Comparison of ENCODE assay signal across 23 cellular contexts in genomic region chr3:67459796-67460195, GRCh38.
"Had no signal": no experiment of that assay in that cellular context is flagged by ENCODE, and none has a peak within 500 bp of the region (broad histone marks: within the 10 kb centered on the region; RNA-seq: fewer than 3 reads in every experiment).

No MANE protein-coding gene starts in this region.

- H3K27ac Mint-ChIP-seq: naive B cell; natural killer cell treated with Interleukin-12 subunit alpha and Interleukin-12 subunit beta and Interleukin-15 and Interleukin-18, amount 100 ng/mL, for 72 hours; stimulated activated naive B cell treated with anti-CD40 and anti-IgM and Interleukin-4, amounts not matched to agents 10 μg/mL and 1 μg/mL and 100 μg/mL, for 72 hours; stimulated activated naive CD8-positive, alpha-beta T cell treated with anti-CD3 and anti-CD28 coated beads, Interleukin-15, Interleukin-2, amounts not matched to agents 100 ng/mL and 50 ng/mL, for 24 hours had no signal

- ATAC-seq: left ventricle myocardium superior; lower lobe of right lung; mucosa of descending colon; natural killer cell treated with Interleukin-12 subunit alpha and Interleukin-12 subunit beta and Interleukin-15 and Interleukin-18, amount 100 ng/mL, for 72 hours; right lobe of liver; stimulated activated naive B cell treated with anti-CD40 and anti-IgM and Interleukin-4, amounts not matched to agents 10 μg/mL and 1 μg/mL and 100 μg/mL, for 72 hours; upper lobe of right lung had no signal

- H3K27me3 Mint-ChIP-seq: naive B cell; natural killer cell treated with Interleukin-12 subunit alpha and Interleukin-12 subunit beta and Interleukin-15 and Interleukin-18, amount 100 ng/mL, for 72 hours; progenitor cell of endocrine pancreas; stimulated activated naive B cell treated with anti-CD40 and anti-IgM and Interleukin-4, amounts not matched to agents 10 μg/mL and 1 μg/mL and 100 μg/mL, for 72 hours; stimulated activated naive CD8-positive, alpha-beta T cell treated with anti-CD3 and anti-CD28 coated beads, Interleukin-15, Interleukin-2, amounts not matched to agents 100 ng/mL and 50 ng/mL, for 24 hours had no signal

- H3K27me3 ChIP-seq: dorsolateral prefrontal cortex, neutrophil, right lobe of liver, tibial nerve, upper lobe of right lung, uterus had no signal

- H3K4me3 Mint-ChIP-seq: immature natural killer cell; naive B cell; natural killer cell treated with Interleukin-12 subunit alpha and Interleukin-12 subunit beta and Interleukin-15 and Interleukin-18, amount 100 ng/mL, for 72 hours; neural crest cell; stimulated activated naive B cell treated with anti-CD40 and anti-IgM and Interleukin-4, amounts not matched to agents 10 μg/mL and 1 μg/mL and 100 μg/mL, for 72 hours; stimulated activated naive CD8-positive, alpha-beta T cell treated with anti-CD3 and anti-CD28 coated beads, Interleukin-15, Interleukin-2, amounts not matched to agents 100 ng/mL and 50 ng/mL, for 24 hours had no signal

- H3K9me3 Mint-ChIP-seq: immature natural killer cell; naive B cell; natural killer cell treated with Interleukin-12 subunit alpha and Interleukin-12 subunit beta and Interleukin-15 and Interleukin-18, amount 100 ng/mL, for 72 hours; neural crest cell; stimulated activated naive B cell treated with anti-CD40 and anti-IgM and Interleukin-4, amounts not matched to agents 10 μg/mL and 1 μg/mL and 100 μg/mL, for 72 hours; stimulated activated naive CD8-positive, alpha-beta T cell treated with anti-CD3 and anti-CD28 coated beads, Interleukin-15, Interleukin-2, amounts not matched to agents 100 ng/mL and 50 ng/mL, for 24 hours had no signal

- H3K27ac ChIP-seq: dorsolateral prefrontal cortex, lower lobe of right lung, neutrophil, parathyroid adenoma, right lobe of liver, thoracic aorta, tibial nerve, upper lobe of right lung, uterus had no signal

- H3K4me1 ChIP-seq: lower lobe of right lung, parathyroid adenoma, right lobe of liver, tibial nerve, upper lobe of right lung, uterus had no signal

- H3K36me3 Mint-ChIP-seq: natural killer cell treated with Interleukin-12 subunit alpha and Interleukin-12 subunit beta and Interleukin-15 and Interleukin-18, amount 100 ng/mL, for 72 hours had no signal

- DNase-seq: dorsolateral prefrontal cortex; effector CD4-positive, alpha-beta T cell; hypothalamus; immature natural killer cell; left ventricle myocardium superior; lower lobe of right lung; mucosa of descending colon; naive B cell; right lobe of liver; small intestine; stimulated activated CD4-positive, alpha-beta T cell treated with anti-CD3 and anti-CD28 coated beads, Interleukin-15, amount 100 ng/mL, for 24 hours; stimulated activated CD4-positive, alpha-beta T cell treated with anti-CD3 and anti-CD28 coated beads, Interleukin-2, amount 100 ng/mL, for 48 hours; stimulated activated naive B cell treated with anti-CD40 and anti-IgM and Interleukin-4, amounts not matched to agents 10 μg/mL and 1 μg/mL and 100 μg/mL, for 72 hours; upper lobe of right lung; uterus had no signal
